8 cellular contexts compared by ENCODE assay signal in the genomic region with DNA sequence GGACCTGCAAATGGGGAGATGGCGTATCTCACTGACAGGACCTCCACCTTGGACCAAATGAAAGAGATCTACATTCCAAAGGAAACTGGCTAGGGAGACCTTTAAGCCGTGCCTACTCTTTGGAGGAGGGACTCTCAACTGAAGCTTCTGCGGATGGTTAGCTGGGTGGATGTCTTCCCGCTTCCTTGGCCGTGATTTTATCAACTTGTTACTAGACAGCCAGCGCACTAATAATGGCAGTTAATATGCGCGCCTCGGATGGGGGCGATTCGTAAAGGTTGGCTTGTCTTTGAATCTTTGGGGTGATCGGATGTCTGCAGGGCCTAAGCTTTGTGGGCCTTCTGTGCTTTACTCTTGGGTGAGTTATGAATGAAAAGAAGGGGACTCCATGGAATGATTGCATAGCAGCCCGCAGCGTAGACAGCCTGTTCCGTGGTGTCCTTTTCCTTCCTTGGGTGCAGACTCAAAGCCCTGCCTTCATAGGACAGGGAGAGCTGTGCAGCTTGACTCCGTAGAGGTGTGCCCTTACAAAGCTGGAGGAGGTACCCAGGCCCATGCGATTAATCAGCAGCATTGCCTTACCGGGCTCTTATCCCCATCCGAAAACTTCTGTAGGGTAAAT. TPM values are rescaled to one million over a fixed set of nuclear protein-coding genes. Genes with fewer than 3 reads are reported as not detected.
A peak's percentile ranks its signal among the peaks of the same experiment; 100 is the strongest.
DNase-seq lines count a peak whose midpoint lies in the region; ATAC-seq and TF ChIP-seq lines count a peak whose summit lies in the region.

No MANE protein-coding gene starts in this region.

- H3K27ac ChIP-seq in CD4-positive, CD25-positive, alpha-beta regulatory T cell (ENCODE audit: insufficient read depth, low read length, poor library complexity, severe bottlenecking) = no peak overlapping the region
- no peak overlapping the region for H3K27ac ChIP-seq in neural progenitor cell

- no peaks in the 10 kb centered on the region for H3K9me3 Mint-ChIP-seq in CD4-positive, CD25-positive, alpha-beta regulatory T cell
- H3K9me3 Mint-ChIP-seq in effector memory CD8-positive, alpha-beta T cell = no peaks in the 10 kb centered on the region
- no peaks in the 10 kb centered on the region for H3K9me3 Mint-ChIP-seq in neural progenitor cell

- ATAC-seq in CD4-positive, CD25-positive, alpha-beta regulatory T cell (ENCODE audit: low read depth in 2 of 2) = no peak
- no peak for ATAC-seq in effector memory CD8-positive, alpha-beta T cell (replicated peaks)
- no peak for ATAC-seq in HG02571 (IDR thresholded peaks at IDR 0.05; ENCODE audit: unreplicated experiment)

- no peak overlapping the region for H2AFZ ChIP-seq in neural progenitor cell (replicated peaks)

- no peak for TF ChIP-seq CTCF in neural progenitor cell (IDR thresholded peaks at IDR 0.05)

- peaks cover 13% of the 10 kb centered on the region for H3K27me3 ChIP-seq in CD4-positive, CD25-positive, alpha-beta regulatory T cell (ENCODE audit: control insufficient read depth, insufficient read depth, low read length)
- peaks cover 7% of the 10 kb centered on the region for H3K27me3 ChIP-seq in neural progenitor cell

- H4K20me1 ChIP-seq in neural progenitor cell (ENCODE audit: low read depth) = peaks cover 57% of the 10 kb centered on the region

- peaks cover 10% of the 10 kb centered on the region for H3K4me1 ChIP-seq in CD4-positive, CD25-positive, alpha-beta regulatory T cell (ENCODE audit: control insufficient read depth, insufficient read depth, low read length, poor library complexity, severe bottlenecking)
- peaks cover 37% of the 10 kb centered on the region for H3K4me1 ChIP-seq in neural progenitor cell

- H3K27me3 Mint-ChIP-seq in CD4-positive, CD25-positive, alpha-beta regulatory T cell = peaks cover 43% of the 10 kb centered on the region
- peaks cover 0 to 17% of the 10 kb centered on the region in 2 donors for H3K27me3 Mint-ChIP-seq in effector memory CD8-positive, alpha-beta T cell
- no peaks in the 10 kb centered on the region for H3K27me3 Mint-ChIP-seq in neural progenitor cell (ENCODE audit: insufficient read depth, low read depth)

- peak overlapping the region; percentile 59 to 84 (median 78) for H3K4me3 Mint-ChIP-seq in CD4-positive, CD25-positive, alpha-beta regulatory T cell
- H3K4me3 Mint-ChIP-seq in effector memory CD8-positive, alpha-beta T cell = peak overlapping the region; percentile 61 to 73
- peak overlapping the region; percentile 92 for H3K4me3 Mint-ChIP-seq in neural progenitor cell

- H3F3A ChIP-seq in neural progenitor cell (ENCODE audit: low read depth) = peaks cover 26% of the 10 kb centered on the region

- H3K4me2 ChIP-seq in neural progenitor cell = peak overlapping the region; percentile 91

- no peak overlapping the region for H3K4me3 ChIP-seq in CD4-positive, CD25-positive, alpha-beta regulatory T cell (ENCODE audit: low read depth, low read length)
- H3K4me3 ChIP-seq in neural progenitor cell = peak overlapping the region; percentile 68

- H3K27ac Mint-ChIP-seq in CD4-positive, CD25-positive, alpha-beta regulatory T cell = no peak overlapping the region
- no peak overlapping the region for H3K27ac Mint-ChIP-seq in effector memory CD8-positive, alpha-beta T cell
- peak overlapping the region; percentile 46 for H3K27ac Mint-ChIP-seq in neural progenitor cell

- peaks cover 58% of the 10 kb centered on the region for H3K79me2 ChIP-seq in neural progenitor cell (ENCODE audit: low read depth)

- H3K36me3 ChIP-seq in CD4-positive, CD25-positive, alpha-beta regulatory T cell (ENCODE audit: control insufficient read depth, insufficient read depth, low read length) = no peaks in the 10 kb centered on the region
- H3K36me3 ChIP-seq in neural progenitor cell = no peaks in the 10 kb centered on the region

- no peak overlapping the region for H3K9ac ChIP-seq in neural progenitor cell

- no peak for DNase-seq in CD4-positive, CD25-positive, alpha-beta regulatory T cell
- peak; percentile 65 for DNase-seq in NCI-H69 (lab: John Stamatoyannopoulos, UW)
- DNase-seq in effector memory CD8-positive, alpha-beta T cell = no peak
- peak; percentile 38 for DNase-seq in neural progenitor cell (ENCODE audit: low spot score)
- no peak for DNase-seq in SKM-1 treated with dmso at 0.1 percent for 144 hours (lab: John Stamatoyannopoulos, UW; ENCODE audit: unreplicated experiment)
- DNase-seq in Kasumi-1 (lab: John Stamatoyannopoulos, UW) = no peak
- no peak for DNase-seq in NCI-H128 (lab: John Stamatoyannopoulos, UW; ENCODE audit: unreplicated experiment)

- H3K4me1 Mint-ChIP-seq in CD4-positive, CD25-positive, alpha-beta regulatory T cell = peaks cover 0 to 23% (median 9%) of the 10 kb centered on the region in 4 donors
- H3K4me1 Mint-ChIP-seq in effector memory CD8-positive, alpha-beta T cell (ENCODE audit: low read depth in 2 of 2) = peaks cover 14 to 15% of the 10 kb centered on the region in 2 donors
- H3K4me1 Mint-ChIP-seq in neural progenitor cell = peaks cover 54% of the 10 kb centered on the region

- no peaks in the 10 kb centered on the region for H3K36me3 Mint-ChIP-seq in CD4-positive, CD25-positive, alpha-beta regulatory T cell
- peaks cover 13% of the 10 kb centered on the region for H3K36me3 Mint-ChIP-seq in effector memory CD8-positive, alpha-beta T cell (ENCODE audit: insufficient read depth)
- H3K36me3 Mint-ChIP-seq in neural progenitor cell = peaks cover 16% of the 10 kb centered on the region

- H3K9me3 ChIP-seq in CD4-positive, CD25-positive, alpha-beta regulatory T cell (ENCODE audit: control insufficient read depth in 2 of 2, low read length in 2 of 2) = no peaks in the 10 kb centered on the region
- H3K9me3 ChIP-seq in neural progenitor cell (ENCODE audit: low read depth) = no peaks in the 10 kb centered on the region

RNA-seq across cellular contexts. Expression of gene ZNRF3, which starts 1.5 kb away (rescaled TPM):
- 0.35 TPM for total RNA-seq in CD4-positive, CD25-positive, alpha-beta regulatory T cell
- under 1 TPM; 0.06 to 0.30 (median 0.19) TPM for polyA plus RNA-seq in CD4-positive, CD25-positive, alpha-beta regulatory T cell
- total RNA-seq in neural progenitor cell (ENCODE audit: low replicate concordance) = 4.1 and 12.0 TPM in 2 replicates

Comparison
In these comparisons a context has a peak if more than half of its experiments do, and no peak if none do; other contexts are left out.
1. DNase-seq: peak in NCI-H69 (single experiment) and neural progenitor cell (single experiment); none in CD4-positive, CD25-positive, alpha-beta regulatory T cell (0 of 3), effector memory CD8-positive, alpha-beta T cell (0 of 3), SKM-1 treated with dmso at 0.1 percent for 144 hours (single experiment), Kasumi-1 (0 of 2) and NCI-H128 (single experiment).
2. Peak in every context shown above with its lines, with median percentiles within 50 percentile points of each other: H3K4me3 Mint-ChIP-seq.